In genomic region chr9:109887079-109887478, GRCh38 we compare ENCODE assay signal across 10 cellular contexts.
DNase-seq lines count a peak whose midpoint lies in the region; ATAC-seq and TF ChIP-seq lines count a peak whose summit lies in the region.
"Had no signal": no experiment of that assay in that cellular context is flagged by ENCODE, and none has a peak within 500 bp of the region (broad histone marks: within the 10 kb centered on the region; RNA-seq: fewer than 3 reads in every experiment).

No MANE protein-coding gene starts in this region.

- DNase-seq in A172 (ENCODE audit: low spot score) (peak; percentile 49), fibroblast of villous mesenchyme (ENCODE audit: low read depth) (peak; percentile 33), SW480 (ENCODE audit: low spot score) (no peak), NCI-H2227 (lab: John Stamatoyannopoulos, UW; ENCODE audit: unreplicated experiment) (no peak)
- DNase-seq: CD4-positive, alpha-beta T cell; effector memory CD8-positive, alpha-beta T cell had no signal

- TF ChIP-seq CTCF in fibroblast of villous mesenchyme (IDR thresholded peaks at IDR 0.05; ENCODE audit: insufficient read depth, low read depth, low read length), result no peak

- ATAC-seq in GM21381 (IDR thresholded peaks at IDR 0.05; ENCODE audit: unreplicated experiment), result peak; percentile 23
- ATAC-seq in SK-N-SH treated with all-trans-retinoic acid at 6 μM for 48 hours, result peak; percentile 82
- no peak for ATAC-seq in HG03196 (IDR thresholded peaks at IDR 0.05; ENCODE audit: unreplicated experiment)
- ATAC-seq in HG03280 (IDR thresholded peaks at IDR 0.05; ENCODE audit: unreplicated experiment), result no peak
- ATAC-seq: effector memory CD8-positive, alpha-beta T cell had no signal

- H3K4me3 ChIP-seq in fibroblast of villous mesenchyme (ENCODE audit: low read depth, low read length), result no peak overlapping the region

TF ChIP-seq in SK-N-SH treated with all-trans-retinoic acid at 6 μM for 48 hours, 23 proteins besides CTCF, POLR2A, EP300 and RAD21:
- TF ChIP-seq ZNF8 (CRISPR knock-in tag; IDR thresholded peaks at IDR 0.05) (no peak), CREB5 (CRISPR knock-in tag; IDR thresholded peaks at IDR 0.05; ENCODE audit: low read depth) (no peak), ARNTL (CRISPR knock-in tag; IDR thresholded peaks at IDR 0.05; ENCODE audit: borderline replicate concordance, low read depth) (no peak), ZNF565 (CRISPR knock-in tag; conservative IDR thresholded peaks at IDR 0.05; ENCODE audit: low read depth) (no peak), PPARA (CRISPR knock-in tag; IDR thresholded peaks at IDR 0.05; ENCODE audit: borderline replicate concordance) (no peak), SNAI2 (CRISPR knock-in tag; IDR thresholded peaks at IDR 0.05) (no peak), ESRRG (CRISPR knock-in tag; IDR thresholded peaks at IDR 0.05) (no peak), ZFP3 (CRISPR knock-in tag; IDR thresholded peaks at IDR 0.05) (no peak), ISL1 (CRISPR knock-in tag; IDR thresholded peaks at IDR 0.05) (no peak), ZC3H10 (CRISPR knock-in tag; IDR thresholded peaks at IDR 0.05) (no peak), RARB (CRISPR knock-in tag; IDR thresholded peaks at IDR 0.05) (no peak), TOX (CRISPR knock-in tag; IDR thresholded peaks at IDR 0.05; ENCODE audit: borderline replicate concordance) (no peak), OSR1 (CRISPR knock-in tag; IDR thresholded peaks at IDR 0.05) (no peak), GLIS3 (CRISPR knock-in tag; IDR thresholded peaks at IDR 0.05) (no peak), CSDC2 (CRISPR knock-in tag; IDR thresholded peaks at IDR 0.05) (no peak), ZNF70 (CRISPR knock-in tag; IDR thresholded peaks at IDR 0.05) (no peak), BACH2 (CRISPR knock-in tag; IDR thresholded peaks at IDR 0.05; ENCODE audit: borderline replicate concordance) (no peak)
- TF ChIP-seq, protein P1, sequence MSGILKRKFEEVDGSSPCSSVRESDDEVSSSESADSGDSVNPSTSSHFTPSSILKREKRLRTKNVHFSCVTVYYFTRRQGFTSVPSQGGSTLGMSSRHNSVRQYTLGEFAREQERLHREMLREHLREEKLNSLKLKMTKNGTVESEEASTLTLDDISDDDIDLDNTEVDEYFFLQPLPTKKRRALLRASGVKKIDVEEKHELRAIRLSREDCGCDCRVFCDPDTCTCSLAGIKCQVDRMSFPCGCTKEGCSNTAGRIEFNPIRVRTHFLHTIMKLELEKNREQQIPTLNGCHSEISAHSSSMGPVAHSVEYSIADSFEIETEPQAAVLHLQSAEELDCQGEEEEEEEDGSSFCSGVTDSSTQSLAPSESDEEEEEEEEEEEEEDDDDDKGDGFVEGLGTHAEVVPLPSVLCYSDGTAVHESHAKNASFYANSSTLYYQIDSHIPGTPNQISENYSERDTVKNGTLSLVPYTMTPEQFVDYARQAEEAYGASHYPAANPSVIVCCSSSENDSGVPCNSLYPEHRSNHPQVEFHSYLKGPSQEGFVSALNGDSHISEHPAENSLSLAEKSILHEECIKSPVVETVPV (CRISPR knock-in tag; IDR thresholded peaks at IDR 0.05), result no peak
- TF ChIP-seq, protein P2, sequence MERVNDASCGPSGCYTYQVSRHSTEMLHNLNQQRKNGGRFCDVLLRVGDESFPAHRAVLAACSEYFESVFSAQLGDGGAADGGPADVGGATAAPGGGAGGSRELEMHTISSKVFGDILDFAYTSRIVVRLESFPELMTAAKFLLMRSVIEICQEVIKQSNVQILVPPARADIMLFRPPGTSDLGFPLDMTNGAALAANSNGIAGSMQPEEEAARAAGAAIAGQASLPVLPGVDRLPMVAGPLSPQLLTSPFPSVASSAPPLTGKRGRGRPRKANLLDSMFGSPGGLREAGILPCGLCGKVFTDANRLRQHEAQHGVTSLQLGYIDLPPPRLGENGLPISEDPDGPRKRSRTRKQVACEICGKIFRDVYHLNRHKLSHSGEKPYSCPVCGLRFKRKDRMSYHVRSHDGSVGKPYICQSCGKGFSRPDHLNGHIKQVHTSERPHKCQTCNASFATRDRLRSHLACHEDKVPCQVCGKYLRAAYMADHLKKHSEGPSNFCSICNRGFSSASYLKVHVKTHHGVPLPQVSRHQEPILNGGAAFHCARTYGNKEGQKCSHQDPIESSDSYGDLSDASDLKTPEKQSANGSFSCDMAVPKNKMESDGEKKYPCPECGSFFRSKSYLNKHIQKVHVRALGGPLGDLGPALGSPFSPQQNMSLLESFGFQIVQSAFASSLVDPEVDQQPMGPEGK (CRISPR knock-in tag; IDR thresholded peaks at IDR 0.05; ENCODE audit: borderline replicate concordance), result no peak
- TF ChIP-seq, protein P3, sequence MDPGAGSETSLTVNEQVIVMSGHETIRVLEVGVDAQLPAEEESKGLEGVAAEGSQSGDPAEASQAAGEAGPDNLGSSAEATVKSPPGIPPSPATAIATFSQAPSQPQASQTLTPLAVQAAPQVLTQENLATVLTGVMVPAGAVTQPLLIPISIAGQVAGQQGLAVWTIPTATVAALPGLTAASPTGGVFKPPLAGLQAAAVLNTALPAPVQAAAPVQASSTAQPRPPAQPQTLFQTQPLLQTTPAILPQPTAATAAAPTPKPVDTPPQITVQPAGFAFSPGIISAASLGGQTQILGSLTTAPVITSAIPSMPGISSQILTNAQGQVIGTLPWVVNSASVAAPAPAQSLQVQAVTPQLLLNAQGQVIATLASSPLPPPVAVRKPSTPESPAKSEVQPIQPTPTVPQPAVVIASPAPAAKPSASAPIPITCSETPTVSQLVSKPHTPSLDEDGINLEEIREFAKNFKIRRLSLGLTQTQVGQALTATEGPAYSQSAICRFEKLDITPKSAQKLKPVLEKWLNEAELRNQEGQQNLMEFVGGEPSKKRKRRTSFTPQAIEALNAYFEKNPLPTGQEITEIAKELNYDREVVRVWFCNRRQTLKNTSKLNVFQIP (CRISPR knock-in tag; IDR thresholded peaks at IDR 0.05; ENCODE audit: borderline replicate concordance, low read depth), result no peak

Comparison
In these comparisons a context has a peak if more than half of its experiments do, and no peak if none do; other contexts are left out.
1. DNase-seq: peak in A172 (single experiment) and fibroblast of villous mesenchyme (single experiment); none in SW480 (single experiment) and NCI-H2227 (single experiment).
2. ATAC-seq: peak in GM21381 (single experiment) and SK-N-SH treated with all-trans-retinoic acid at 6 μM for 48 hours (single experiment); none in HG03196 (single experiment) and HG03280 (single experiment).